In genomic region chr1:39671793-39672550, GRCh38 we compare ENCODE assay signal across 8 cellular contexts. TPM values are rescaled to one million over a fixed set of nuclear protein-coding genes. Genes with fewer than 3 reads are reported as not detected.
DNase-seq lines count a peak whose midpoint lies in the region; ATAC-seq, FAIRE-seq and TF ChIP-seq lines count a peak whose summit lies in the region.

TSS of gene NT5C1A (minus strand) at chr1:39672107. CDS start at chr1:39672038, 69 bp downstream.

- CTCF ChIA-PET in A549 (lab: Yijun Ruan, JAX): interaction anchor here (0.6 to 12.6 kb wide), 12 partner anchors 10 to 335 kb away, joined by 3 to 143 read pairs (median 5); partner anchors contain the start of genes HEYL and HPCAL4
- CTCF ChIA-PET in activated CD4-positive, alpha-beta memory T cell treated with anti-CD3 and anti-CD28 coated beads, Interleukin-2, amount 10 ng/mL, durations not matched to agents 7 days and 5 days (lab: Charles Lee): interaction anchor here (0.5 to 17.8 kb wide), 10 partner anchors 9 to 467 kb away, joined by 3 to 202 read pairs (median 4); partner anchors contain the start of gene HPCAL4
- CTCF ChIA-PET in RWPE1 (lab: Yijun Ruan, JAX): interaction anchor here (0.5 to 1.7 kb wide), 2 partner anchors 18 to 763 kb away, joined by 5 read pairs; no protein-coding TSS in a partner anchor

- no peaks in the 10 kb centered on the region for H3K79me2 ChIP-seq in GM23248 (ENCODE audit: insufficient read depth)

- no peaks in the 10 kb centered on the region for H3K9me2 ChIP-seq in GM23248 (ENCODE audit: insufficient read depth)

- 29% methylated on average over 17 of the region's 55 CpGs for WGBS in A549 (ENCODE audit: missing lambda C conversion rate)
- WGBS in GM23248 (ENCODE audit: low coverage in 1 of 2, low lambda C conversion rate in 2 of 2, missing lambda C conversion rate in 2 of 2), 2 experiments: 2 to 3% methylated on average over 43 to 53 of the region's 55 CpGs
- WGBS in esophagus squamous epithelium, 2 donors: 2 to 6% methylated on average over 11 to 17 of the region's 55 CpGs

- H2AFZ ChIP-seq in GM23248: peak within 1 kb of the TSS; percentile 32; the same call in 1 of the 2 replicates

- no peak for TF ChIP-seq EP300 in A549 (IDR thresholded peaks at IDR 0.05)

- intact Hi-C loops in esophagus squamous epithelium (cut with DNase I): no loop called here

- H3K4me3 Mint-ChIP-seq in activated CD4-positive, alpha-beta memory T cell treated with anti-CD3 and anti-CD28 coated beads, Interleukin-2, amount 10 ng/mL, durations not matched to agents 7 days and 5 days: peak within 1 kb of the TSS; percentile 2
- peak within 1 kb of the TSS; percentile 60 for H3K4me3 Mint-ChIP-seq in natural killer cell treated with Interleukin-12 subunit alpha and Interleukin-12 subunit beta and Interleukin-15 and Interleukin-18, amount 100 ng/mL, for 72 hours

- POLR2A ChIA-PET in A549 (lab: Yijun Ruan, JAX) (no interaction called here), RWPE1 (lab: Yijun Ruan, JAX; ENCODE audit: low non-redundant PET) (interaction anchor here (0.5 kb wide), 1 partner anchor 56 kb away, joined by 4 read pairs; no protein-coding TSS in a partner anchor)
- POLR2A ChIA-PET in activated CD4-positive, alpha-beta memory T cell treated with anti-CD3 and anti-CD28 coated beads, Interleukin-2, amount 10 ng/mL, durations not matched to agents 7 days and 5 days (lab: Charles Lee): interaction anchor here (1.0 to 2.3 kb wide), 4 partner anchors 9 to 20 kb away, joined by 4 to 6 read pairs (median 4); partner anchors contain the start of gene HPCAL4

- no peak within 1 kb of the TSS for H3K27ac Mint-ChIP-seq in activated CD4-positive, alpha-beta memory T cell treated with anti-CD3 and anti-CD28 coated beads, Interleukin-2, amount 10 ng/mL, durations not matched to agents 7 days and 5 days
- H3K27ac Mint-ChIP-seq in natural killer cell treated with Interleukin-12 subunit alpha and Interleukin-12 subunit beta and Interleukin-15 and Interleukin-18, amount 100 ng/mL, for 72 hours: peak within 1 kb of the TSS in 1 of 2 donors; percentile 22

- in situ Hi-C loops in GM23248 (cut with MboI): no loop called here

- TF ChIP-seq CTCF in A549 (IDR thresholded peaks at IDR 0.05): no peak
- no peak for TF ChIP-seq CTCF in esophagus squamous epithelium (IDR thresholded peaks at IDR 0.05)
- TF ChIP-seq CTCF in RWPE1 (conservative IDR thresholded peaks at IDR 0.05; ENCODE audit: low read depth): no peak

- H3K9me3 Mint-ChIP-seq in activated CD4-positive, alpha-beta memory T cell treated with anti-CD3 and anti-CD28 coated beads, Interleukin-2, amount 10 ng/mL, durations not matched to agents 7 days and 5 days: no peaks in the 10 kb centered on the region
- no peaks in the 10 kb centered on the region for H3K9me3 Mint-ChIP-seq in natural killer cell treated with Interleukin-12 subunit alpha and Interleukin-12 subunit beta and Interleukin-15 and Interleukin-18, amount 100 ng/mL, for 72 hours

- H4K20me1 ChIP-seq in GM23248 (ENCODE audit: insufficient read depth): no peaks in the 10 kb centered on the region

- H3K4me1 ChIP-seq in A549 (peaks cover 7% of the 10 kb centered on the region; the same call in 1 of the 3 replicates), GM23248 (ENCODE audit: insufficient read depth) (no peaks in the 10 kb centered on the region), esophagus squamous epithelium (peaks cover 8 to 24% (median 14%) of the 10 kb centered on the region in 3 donors)

- H3K9me3 ChIP-seq in A549: no peaks in the 10 kb centered on the region
- no peaks in the 10 kb centered on the region for H3K9me3 ChIP-seq in GM23248 (ENCODE audit: low read depth)
- no peaks in the 10 kb centered on the region for H3K9me3 ChIP-seq in esophagus squamous epithelium

- H3K36me3 ChIP-seq in GM23248 (ENCODE audit: low read depth) (no peaks in the 10 kb centered on the region), esophagus squamous epithelium (no peaks in the 10 kb centered on the region)

- TF ChIP-seq POLR2A in A549 (IDR thresholded peaks at IDR 0.05; ENCODE audit: low read length) (no peak), esophagus squamous epithelium (IDR thresholded peaks at IDR 0.05) (no peak)

- no peak within 1 kb of the TSS for H3K9ac ChIP-seq in GM23248

- DNase-seq in A549 (ENCODE audit: low read depth in 1 of 2, low spot score in 1 of 2) (peak in 1 of 2 experiments; percentile 10), GM23248 (peak; percentile 46), esophagus squamous epithelium (lab: John Stamatoyannopoulos, UW) (no peak), RWPE1 (ENCODE audit: low spot score) (no peak)
- no peak for DNase-seq in activated CD4-positive, alpha-beta memory T cell treated with anti-CD3 and anti-CD28 coated beads, Interleukin-2, amount 10 ng/mL, durations not matched to agents 7 days and 5 days
- DNase-seq in natural killer cell treated with Interleukin-12 subunit alpha and Interleukin-12 subunit beta and Interleukin-15 and Interleukin-18, amount 100 ng/mL, for 72 hours (ENCODE audit: low spot score): no peak

- H3K27me3 Mint-ChIP-seq in activated CD4-positive, alpha-beta memory T cell treated with anti-CD3 and anti-CD28 coated beads, Interleukin-2, amount 10 ng/mL, durations not matched to agents 7 days and 5 days: peaks cover 31% of the 10 kb centered on the region
- peaks cover 16 to 30% of the 10 kb centered on the region in 2 donors for H3K27me3 Mint-ChIP-seq in natural killer cell treated with Interleukin-12 subunit alpha and Interleukin-12 subunit beta and Interleukin-15 and Interleukin-18, amount 100 ng/mL, for 72 hours

- no peak for TF ChIP-seq RAD21 in A549 (conservative IDR thresholded peaks at IDR 0.05 in 1 of 2, IDR thresholded peaks at IDR 0.05 in 1 of 2)

- H3K27me3 ChIP-seq in GM23248 (replicated peaks; ENCODE audit: insufficient read depth): peaks cover 43% of the 10 kb centered on the region
- H3K27me3 ChIP-seq in esophagus squamous epithelium: peaks cover 5 to 63% (median 9%) of the 10 kb centered on the region in 4 donors

- no peaks in the 10 kb centered on the region for H3K36me3 Mint-ChIP-seq in activated CD4-positive, alpha-beta memory T cell treated with anti-CD3 and anti-CD28 coated beads, Interleukin-2, amount 10 ng/mL, durations not matched to agents 7 days and 5 days (ENCODE audit: low read depth)
- H3K36me3 Mint-ChIP-seq in natural killer cell treated with Interleukin-12 subunit alpha and Interleukin-12 subunit beta and Interleukin-15 and Interleukin-18, amount 100 ng/mL, for 72 hours: no peaks in the 10 kb centered on the region

- H3F3A ChIP-seq in GM23248 (ENCODE audit: insufficient read depth): no peaks in the 10 kb centered on the region

- peak; percentile 42 to 81; a peak in 4 of 6 replicates for ATAC-seq in A549
- ATAC-seq in natural killer cell treated with Interleukin-12 subunit alpha and Interleukin-12 subunit beta and Interleukin-15 and Interleukin-18, amount 100 ng/mL, for 72 hours: peak; percentile 78 to 79
- ATAC-seq in GM18867 (IDR thresholded peaks at IDR 0.05; ENCODE audit: unreplicated experiment): no peak
- ATAC-seq in GM19452 (IDR thresholded peaks at IDR 0.05; ENCODE audit: unreplicated experiment): no peak

- H3K4me3 ChIP-seq in A549 (peak within 1 kb of the TSS; percentile 42), GM23248 (peak within 1 kb of the TSS; percentile 68), esophagus squamous epithelium (peak within 1 kb of the TSS; percentile 11 to 67 (median 46))

- peaks cover 11% of the 10 kb centered on the region for H3K4me1 Mint-ChIP-seq in activated CD4-positive, alpha-beta memory T cell treated with anti-CD3 and anti-CD28 coated beads, Interleukin-2, amount 10 ng/mL, durations not matched to agents 7 days and 5 days
- peaks cover 6 to 16% of the 10 kb centered on the region in 2 donors for H3K4me1 Mint-ChIP-seq in natural killer cell treated with Interleukin-12 subunit alpha and Interleukin-12 subunit beta and Interleukin-15 and Interleukin-18, amount 100 ng/mL, for 72 hours (ENCODE audit: low read depth in 2 of 2)

- peak within 1 kb of the TSS; percentile 82 for H3K4me2 ChIP-seq in A549
- peak within 1 kb of the TSS; percentile 81 for H3K4me2 ChIP-seq in GM23248 (ENCODE audit: unreplicated experiment)

- H3K27ac ChIP-seq in A549 (peak within 1 kb of the TSS; percentile 2 to 78; a peak in 4 of 6 replicates), GM23248 (no peak within 1 kb of the TSS), esophagus squamous epithelium (peak within 1 kb of the TSS in 3 of 4 donors; percentile 55 to 64 (median 57)), RWPE1 (no peak within 1 kb of the TSS)

- no peak for FAIRE-seq in A549 (lab: Jason Lieb, UNC)

TF ChIP-seq in A549, 52 proteins besides CTCF, POLR2A, EP300 and RAD21 (continues in another document):
- no peak for TF ChIP-seq KDM5A (IDR thresholded peaks at IDR 0.05)

RNA-seq across cellular contexts. Expression of gene NT5C1A, which starts in this region (rescaled TPM):
- polyA plus RNA-seq in A549 (2011; rRNA removed) (not detected in 2 replicates), A549 (2017; fragmentation: RNase III; extraction: RNeasy Plus Mini Kit Qiagen cat#74134 plus additional on column Dnase treatment) (not detected in 3 replicates), GM23248 (2016; fragmentation: Nextera tagmentation; extraction: Ambion mirVana) (not detected in 2 replicates)
- polyA plus RNA-seq in A549 (2012; cell fraction: cytosol; rRNA removed): not detected in 2 replicates
- polyA plus RNA-seq in A549 (2012; cell fraction: nucleus; rRNA removed): not detected in 2 replicates
- 0.58 TPM in 1 of 2 replicates, not detected in the other for polyA minus RNA-seq in A549 (2011; rRNA and poly(A)+ RNA removed)
- not detected in 2 replicates for total RNA-seq in GM23248 (2014; rRNA removed; shearing (Covaris generic))
- not detected for total RNA-seq in activated CD4-positive, alpha-beta memory T cell treated with anti-CD3 and anti-CD28 coated beads, Interleukin-2, amount 10 ng/mL, durations not matched to agents 7 days and 5 days
- not detected for total RNA-seq in esophagus squamous epithelium
- total RNA-seq in natural killer cell treated with Interleukin-12 subunit alpha and Interleukin-12 subunit beta and Interleukin-15 and Interleukin-18, amount 100 ng/mL, for 72 hours: 1 to 10 TPM; 4.1 to 9.2 TPM

Comparison
In these comparisons a context has a peak if more than half of its experiments do, and no peak if none do; other contexts are left out.
1. Peak in ATAC-seq, H3K4me3 ChIP-seq, H3K27ac ChIP-seq and H3K4me2 ChIP-seq in A549; RNA of the gene not detected or under 1 TPM.
2. Peak in DNase-seq, H3K4me3 ChIP-seq and H3K4me2 ChIP-seq in GM23248; RNA of the gene not detected or under 1 TPM.
3. ATAC-seq: peak in natural killer cell treated with Interleukin-12 subunit alpha and Interleukin-12 subunit beta and Interleukin-15 and Interleukin-18, amount 100 ng/mL, for 72 hours (2 of 2); none in GM18867 (single experiment) and GM19452 (single experiment).
4. H3K27ac ChIP-seq: peak in esophagus squamous epithelium (3 of 4); none in GM23248 (single experiment) and RWPE1 (single experiment).
5. Peak in every context shown above with its lines, with median percentiles within 50 percentile points of each other: H3K4me3 ChIP-seq.